Comparison of ENCODE assay signal across 8 cellular contexts in genomic region chr10:123994417-123995081, GRCh38.
DNase-seq lines count a peak whose midpoint lies in the region; ATAC-seq and TF ChIP-seq lines count a peak whose summit lies in the region.

No MANE protein-coding gene starts in this region.

- no peaks in the 10 kb centered on the region for H3K9me3 Mint-ChIP-seq in activated CD8-positive, alpha-beta memory T cell treated with anti-CD3 and anti-CD28 coated beads, Interleukin-2, amount 10 ng/mL, durations not matched to agents 7 days and 5 days (ENCODE audit: low read depth)
- H3K9me3 Mint-ChIP-seq in endodermal cell, result no peaks in the 10 kb centered on the region

- H3K27me3 Mint-ChIP-seq in activated CD8-positive, alpha-beta memory T cell treated with anti-CD3 and anti-CD28 coated beads, Interleukin-2, amount 10 ng/mL, durations not matched to agents 7 days and 5 days, result peaks cover 65% of the 10 kb centered on the region
- H3K27me3 Mint-ChIP-seq in endodermal cell (ENCODE audit: insufficient read depth), result peaks cover 53% of the 10 kb centered on the region

- TF ChIP-seq CTCF in endodermal cell (conservative IDR thresholded peaks at IDR 0.05), result peak; percentile 99

- H3K9ac ChIP-seq in endodermal cell (ENCODE audit: extremely low read depth, low read length, poor library complexity, severe bottlenecking), result no peak overlapping the region

- H3K4me1 Mint-ChIP-seq in activated CD8-positive, alpha-beta memory T cell treated with anti-CD3 and anti-CD28 coated beads, Interleukin-2, amount 10 ng/mL, durations not matched to agents 7 days and 5 days, result peaks cover 5% of the 10 kb centered on the region
- no peaks in the 10 kb centered on the region for H3K4me1 Mint-ChIP-seq in endodermal cell

- H3K9me3 ChIP-seq in endodermal cell (ENCODE audit: control insufficient read depth, low read length), result no peaks in the 10 kb centered on the region

- peak; percentile 62 for ATAC-seq in HG03175 (IDR thresholded peaks at IDR 0.05; ENCODE audit: unreplicated experiment)
- ATAC-seq in activated CD8-positive, alpha-beta memory T cell treated with anti-CD3 and anti-CD28 coated beads, Interleukin-2, amount 10 ng/mL, durations not matched to agents 7 days and 5 days, result peak; percentile 90
- ATAC-seq in HG02763 (IDR thresholded peaks at IDR 0.05; ENCODE audit: unreplicated experiment), result no peak

- no peaks in the 10 kb centered on the region for H3K36me3 Mint-ChIP-seq in activated CD8-positive, alpha-beta memory T cell treated with anti-CD3 and anti-CD28 coated beads, Interleukin-2, amount 10 ng/mL, durations not matched to agents 7 days and 5 days
- no peaks in the 10 kb centered on the region for H3K36me3 Mint-ChIP-seq in endodermal cell (ENCODE audit: low read depth)

- CTCF ChIA-PET in activated CD8-positive, alpha-beta memory T cell treated with anti-CD3 and anti-CD28 coated beads, Interleukin-2, amount 10 ng/mL, durations not matched to agents 7 days and 5 days (lab: Charles Lee), result interaction anchor here (0.6 to 10.0 kb wide), 23 partner anchors 9 to 761 kb away, joined by 3 to 146 read pairs (median 3); no protein-coding TSS in a partner anchor

- no peaks in the 10 kb centered on the region for H3K36me3 ChIP-seq in endodermal cell (ENCODE audit: control insufficient read depth, insufficient read depth, low read length)

- no peak overlapping the region for H3K27ac ChIP-seq in endodermal cell (ENCODE audit: low read depth, low read length)

- peak; percentile 21 for DNase-seq in GDM1 (lab: John Stamatoyannopoulos, UW)
- peak; percentile 78 for DNase-seq in NCI-H748 (lab: John Stamatoyannopoulos, UW; ENCODE audit: unreplicated experiment)
- DNase-seq in activated CD8-positive, alpha-beta memory T cell treated with anti-CD3 and anti-CD28 coated beads, Interleukin-2, amount 10 ng/mL, durations not matched to agents 7 days and 5 days, result peak; percentile 79
- peak; percentile 98 for DNase-seq in endodermal cell
- peak; percentile 96 for DNase-seq in mesenteric fat pad (ENCODE audit: low spot score)
- DNase-seq in stimulated activated CD8-positive, alpha-beta memory T cell treated with anti-CD3 and anti-CD28 coated beads, Interleukin-12 subunit alpha, Interleukin-12 subunit beta, amount 100 ng/mL, for 4 hours (ENCODE audit: low read depth), result peak; percentile 60

- H3K4me3 Mint-ChIP-seq in activated CD8-positive, alpha-beta memory T cell treated with anti-CD3 and anti-CD28 coated beads, Interleukin-2, amount 10 ng/mL, durations not matched to agents 7 days and 5 days, result peak overlapping the region; percentile 11
- peak overlapping the region; percentile 55 for H3K4me3 Mint-ChIP-seq in endodermal cell

- no peaks in the 10 kb centered on the region for H3K4me1 ChIP-seq in endodermal cell (ENCODE audit: control insufficient read depth, insufficient read depth, low read length)

- H3K27ac Mint-ChIP-seq in activated CD8-positive, alpha-beta memory T cell treated with anti-CD3 and anti-CD28 coated beads, Interleukin-2, amount 10 ng/mL, durations not matched to agents 7 days and 5 days, result no peak overlapping the region
- H3K27ac Mint-ChIP-seq in endodermal cell, result no peak overlapping the region

- 16 to 22% methylated on average over 16 to 30 of the region's 30 CpGs for WGBS in endodermal cell (ENCODE audit: insufficient coverage in 1 of 2, insufficient read length in 1 of 2), 2 experiments

- H3K4me3 ChIP-seq in endodermal cell (ENCODE audit: low read length), result peak overlapping the region; percentile 59

- peaks cover 51% of the 10 kb centered on the region for H3K27me3 ChIP-seq in endodermal cell (ENCODE audit: control insufficient read depth, insufficient read depth, low read length, poor library complexity, severe bottlenecking)

Comparison
In these comparisons a context has a peak if more than half of its experiments do, and no peak if none do; other contexts are left out.
1. DNase-seq: peak in every context shown above with its lines; median percentile 98 in endodermal cell; 96 in mesenteric fat pad; 79 in activated CD8-positive, alpha-beta memory T cell treated with anti-CD3 and anti-CD28 coated beads, Interleukin-2, amount 10 ng/mL, durations not matched to agents 7 days and 5 days; 78 in NCI-H748; 60 in stimulated activated CD8-positive, alpha-beta memory T cell treated with anti-CD3 and anti-CD28 coated beads, Interleukin-12 subunit alpha, Interleukin-12 subunit beta, amount 100 ng/mL, for 4 hours; 21 in GDM1.